In genomic region chr1:117068580-117068979, GRCh38 we compare ENCODE assay signal across 1 cellular context.
TF ChIP-seq lines count a peak whose summit lies in the region.

No MANE protein-coding gene starts in this region.

TF ChIP-seq in GM12878, 131 proteins besides CTCF, POLR2A, EP300 and RAD21 (continued from another document):
- TF ChIP-seq SMAD1 (IDR thresholded peaks at IDR 0.05; ENCODE audit: low read depth, partially characterized antibody) (no peak), BMI1 (IDR thresholded peaks at IDR 0.05; ENCODE audit: borderline replicate concordance) (no peak), ZNF217 (IDR thresholded peaks at IDR 0.05) (no peak), ESRRA (IDR thresholded peaks at IDR 0.05; ENCODE audit: low read length) (no peak)
